8 cellular contexts compared by ENCODE assay signal in genomic region chr9:131839281-131840084, GRCh38.
DNase-seq lines count a peak whose midpoint lies in the region; ATAC-seq and TF ChIP-seq lines count a peak whose summit lies in the region.

No MANE protein-coding gene starts in this region.

- TF ChIP-seq CTCF in lower leg skin (IDR thresholded peaks at IDR 0.05) = no peak

- no peaks in the 10 kb centered on the region for H3K9me3 Mint-ChIP-seq in T-cell
- H3K9me3 Mint-ChIP-seq in activated naive CD4-positive, alpha-beta T cell treated with anti-CD3 and anti-CD28 coated beads, Interleukin-2, amount 50 U/mL, for 72 hours = peaks cover 0 to 8% of the 10 kb centered on the region in 2 donors
- no peaks in the 10 kb centered on the region for H3K9me3 Mint-ChIP-seq in natural killer cell treated with Interleukin-12 subunit alpha and Interleukin-12 subunit beta and Interleukin-15 and Interleukin-18, amount 100 ng/mL, for 72 hours

- no peak overlapping the region for H3K4me3 ChIP-seq in lower leg skin (ENCODE audit: low read depth, poor library complexity, severe bottlenecking)

- peaks cover 0 to 17% (median 14%) of the 10 kb centered on the region in 3 donors for H3K4me1 Mint-ChIP-seq in T-cell
- H3K4me1 Mint-ChIP-seq in natural killer cell treated with Interleukin-12 subunit alpha and Interleukin-12 subunit beta and Interleukin-15 and Interleukin-18, amount 100 ng/mL, for 72 hours (ENCODE audit: low read depth in 2 of 2) = no peaks in the 10 kb centered on the region

- ATAC-seq in T-cell (replicated peaks in 1 of 4) (peak; percentile 60 to 82 (median 66)), GM19324 (IDR thresholded peaks at IDR 0.05; ENCODE audit: low FRiP score, unreplicated experiment) (no peak), GM19351 (IDR thresholded peaks at IDR 0.05; ENCODE audit: unreplicated experiment) (no peak)
- peak; percentile 76 to 88 for ATAC-seq in activated naive CD4-positive, alpha-beta T cell treated with anti-CD3 and anti-CD28 coated beads, Interleukin-2, amount 50 U/mL, for 72 hours
- ATAC-seq in natural killer cell treated with Interleukin-12 subunit alpha and Interleukin-12 subunit beta and Interleukin-15 and Interleukin-18, amount 100 ng/mL, for 72 hours = peak in 1 of 2 donors; percentile 26

- peak overlapping the region in 2 of 3 donors; percentile 17 to 33 for H3K4me3 Mint-ChIP-seq in T-cell
- peak overlapping the region; percentile 49 for H3K4me3 Mint-ChIP-seq in natural killer cell treated with Interleukin-12 subunit alpha and Interleukin-12 subunit beta and Interleukin-15 and Interleukin-18, amount 100 ng/mL, for 72 hours

- POLR2A ChIA-PET in T-cell (lab: Charles Lee) = interaction anchor here in 1 of 2 donors (0.9 kb wide), 1 partner anchor 240 kb away, joined by 3 read pairs; the partner anchor contains the start of gene MED27

- CTCF ChIA-PET in T-cell (lab: Charles Lee) = interaction anchor here in 1 of 2 donors (0.6 to 0.7 kb wide), 2 partner anchors 397 to 441 kb away, joined by 3 to 10 read pairs; no protein-coding TSS in a partner anchor

- in situ Hi-C loops in Caki2 (cut with HindIII; ENCODE audit: low pct_unique_long_range_greater_than_20kb, low sequenced_read_pairs) = no loop called here

- H3K36me3 Mint-ChIP-seq in T-cell = no peaks in the 10 kb centered on the region
- H3K36me3 Mint-ChIP-seq in activated naive CD4-positive, alpha-beta T cell treated with anti-CD3 and anti-CD28 coated beads, Interleukin-2, amount 50 U/mL, for 72 hours = peaks cover 9 to 10% of the 10 kb centered on the region in 2 donors
- H3K36me3 Mint-ChIP-seq in natural killer cell treated with Interleukin-12 subunit alpha and Interleukin-12 subunit beta and Interleukin-15 and Interleukin-18, amount 100 ng/mL, for 72 hours = no peaks in the 10 kb centered on the region

- peak overlapping the region; percentile 93 to 95 for H3K27ac Mint-ChIP-seq in T-cell
- H3K27ac Mint-ChIP-seq in activated naive CD4-positive, alpha-beta T cell treated with anti-CD3 and anti-CD28 coated beads, Interleukin-2, amount 50 U/mL, for 72 hours = peak overlapping the region; percentile 36 to 70
- no peak overlapping the region for H3K27ac Mint-ChIP-seq in natural killer cell treated with Interleukin-12 subunit alpha and Interleukin-12 subunit beta and Interleukin-15 and Interleukin-18, amount 100 ng/mL, for 72 hours

- DNase-seq in Caki2 (ENCODE audit: low read depth) (peak; percentile 81), T-cell (peak in 30 of 34 experiments; percentile 6 to 58 (median 30)), occipital lobe (lab: John Stamatoyannopoulos, UW) (no peak), lower leg skin (ENCODE audit: low spot score in 2 of 2) (no peak)
- DNase-seq in activated naive CD4-positive, alpha-beta T cell treated with anti-CD3 and anti-CD28 coated beads, Interleukin-2, amount 50 U/mL, for 72 hours (ENCODE audit: low spot score in 2 of 2) = peak in 1 of 2 donors; percentile 64
- DNase-seq in natural killer cell treated with Interleukin-12 subunit alpha and Interleukin-12 subunit beta and Interleukin-15 and Interleukin-18, amount 100 ng/mL, for 72 hours (ENCODE audit: low spot score) = no peak

- WGBS in lower leg skin, 2 donors = 79 to 84% methylated on average over 14 to 22 of the region's 22 CpGs

- TF ChIP-seq POLR2A in lower leg skin (IDR thresholded peaks at IDR 0.05) = no peak

- peaks cover 7 to 35% of the 10 kb centered on the region in 2 donors for H3K27me3 Mint-ChIP-seq in T-cell
- H3K27me3 Mint-ChIP-seq in natural killer cell treated with Interleukin-12 subunit alpha and Interleukin-12 subunit beta and Interleukin-15 and Interleukin-18, amount 100 ng/mL, for 72 hours = peaks cover 0 to 9% of the 10 kb centered on the region in 2 donors

- intact Hi-C loops in lower leg skin (cut with DNase I; ENCODE audit: low total_unique reads) = no loop called here

Comparison
In these comparisons a context has a peak if more than half of its experiments do, and no peak if none do; other contexts are left out.
1. DNase-seq: peak in Caki2 (single experiment) and T-cell (30 of 34); none in natural killer cell treated with Interleukin-12 subunit alpha and Interleukin-12 subunit beta and Interleukin-15 and Interleukin-18, amount 100 ng/mL, for 72 hours (single experiment), occipital lobe (single experiment) and lower leg skin (0 of 2).
2. ATAC-seq: peak in T-cell (4 of 4) and activated naive CD4-positive, alpha-beta T cell treated with anti-CD3 and anti-CD28 coated beads, Interleukin-2, amount 50 U/mL, for 72 hours (2 of 2); none in GM19324 (single experiment) and GM19351 (single experiment).
3. H3K27ac Mint-ChIP-seq: peak in T-cell (2 of 2) and activated naive CD4-positive, alpha-beta T cell treated with anti-CD3 and anti-CD28 coated beads, Interleukin-2, amount 50 U/mL, for 72 hours (2 of 2); none in natural killer cell treated with Interleukin-12 subunit alpha and Interleukin-12 subunit beta and Interleukin-15 and Interleukin-18, amount 100 ng/mL, for 72 hours (0 of 2).